ENCODE assay signal across 8 cellular contexts in genomic region chr1:226882187-226882586, GRCh38. TPM values are rescaled to one million over a fixed set of nuclear protein-coding genes. Genes with fewer than 3 reads are reported as not detected.
A peak's percentile ranks its signal among the peaks of the same experiment; 100 is the strongest.
DNase-seq lines count a peak whose midpoint lies in the region; ATAC-seq and TF ChIP-seq lines count a peak whose summit lies in the region.

No MANE protein-coding gene starts in this region.

- H3K9me3 Mint-ChIP-seq in activated CD4-positive, alpha-beta T cell treated with anti-CD3 and anti-CD28 coated beads, Interleukin-2, amount 10 ng/mL, durations not matched to agents 7 days and 5 days = no peaks in the 10 kb centered on the region

- WGBS in right lobe of liver (ENCODE audit: insufficient coverage, low coverage, low lambda C conversion rate, missing lambda C conversion rate) = 93% methylated on average over 2 of the region's 5 CpGs

- peak; percentile 41 for DNase-seq in activated CD4-positive, alpha-beta T cell treated with anti-CD3 and anti-CD28 coated beads, Interleukin-2, amount 10 ng/mL, durations not matched to agents 7 days and 5 days
- DNase-seq in right lobe of liver (no peak), dorsolateral prefrontal cortex (no peak), NCI-H2081 treated with DMSO at 0.1 percent for 48 hours (lab: John Stamatoyannopoulos, UW) (no peak), SW 1271 (lab: John Stamatoyannopoulos, UW) (no peak)

- H3K27me3 ChIP-seq in ACC112 (ENCODE audit: insufficient read depth, low read length) (no peaks in the 10 kb centered on the region), right lobe of liver (no peaks in the 10 kb centered on the region), dorsolateral prefrontal cortex (no peaks in the 10 kb centered on the region)

- H3K4me3 ChIP-seq in ACC112 (ENCODE audit: low read depth, low read length) (peak overlapping the region; percentile 70), right lobe of liver (peak overlapping the region; percentile 6 to 35 (median 23)), dorsolateral prefrontal cortex (peak overlapping the region in 9 of 59 donors; percentile 0 to 30 (median 10))

- H3K9me3 ChIP-seq in right lobe of liver = no peaks in the 10 kb centered on the region

- H3K79me2 ChIP-seq in ACC112 (ENCODE audit: control insufficient read depth, insufficient read depth, low read length, unreplicated experiment) = no peaks in the 10 kb centered on the region

- TF ChIP-seq POLR2A in right lobe of liver (IDR thresholded peaks at IDR 0.05) = no peak

- H3K27ac ChIP-seq in ACC112 (ENCODE audit: low read depth, low read length) (peak overlapping the region; percentile 48), right lobe of liver (peak overlapping the region; percentile 45 to 60 (median 57)), dorsolateral prefrontal cortex (peak overlapping the region in 4 of 59 donors; percentile 5 to 22 (median 8))

- peaks cover 4% of the 10 kb centered on the region for H3K36me3 Mint-ChIP-seq in activated CD4-positive, alpha-beta T cell treated with anti-CD3 and anti-CD28 coated beads, Interleukin-2, amount 10 ng/mL, durations not matched to agents 7 days and 5 days (ENCODE audit: low read depth)

- TF ChIP-seq CTCF in right lobe of liver (IDR thresholded peaks at IDR 0.05) (no peak), dorsolateral prefrontal cortex (IDR thresholded peaks at IDR 0.05 in 54 of 56, conservative IDR thresholded peaks at IDR 0.05 in 2 of 56; ENCODE audit: low read depth in 1 of 56, partially characterized antibody in 56 of 56) (no peak)

- POLR2A ChIA-PET in activated CD4-positive, alpha-beta T cell treated with anti-CD3 and anti-CD28 coated beads, Interleukin-2, amount 10 ng/mL, durations not matched to agents 7 days and 5 days (lab: Charles Lee) = interaction anchor here (0.6 kb wide), 1 partner anchor 229 kb away, joined by 3 read pairs; no protein-coding TSS in a partner anchor

- H2AFZ ChIP-seq in ACC112 (ENCODE audit: low read length, unreplicated experiment) = peak overlapping the region; percentile 62

- H3K4me1 Mint-ChIP-seq in activated CD4-positive, alpha-beta T cell treated with anti-CD3 and anti-CD28 coated beads, Interleukin-2, amount 10 ng/mL, durations not matched to agents 7 days and 5 days = peaks cover 60% of the 10 kb centered on the region

- no peaks in the 10 kb centered on the region for H3K36me3 ChIP-seq in ACC112 (ENCODE audit: insufficient read depth, low read length)
- H3K36me3 ChIP-seq in right lobe of liver = peaks cover 0 to 3% (median 1%) of the 10 kb centered on the region in 4 donors

- peak overlapping the region; percentile 91 for H3K27ac Mint-ChIP-seq in activated CD4-positive, alpha-beta T cell treated with anti-CD3 and anti-CD28 coated beads, Interleukin-2, amount 10 ng/mL, durations not matched to agents 7 days and 5 days

- H3K4me1 ChIP-seq in ACC112 (ENCODE audit: control insufficient read depth, insufficient read depth, low read length, unreplicated experiment) (peaks cover 18% of the 10 kb centered on the region), right lobe of liver (peaks cover 0 to 22% (median 8%) of the 10 kb centered on the region in 4 donors)

- no peaks in the 10 kb centered on the region for H3K27me3 Mint-ChIP-seq in activated CD4-positive, alpha-beta T cell treated with anti-CD3 and anti-CD28 coated beads, Interleukin-2, amount 10 ng/mL, durations not matched to agents 7 days and 5 days

- intact Hi-C loops in right lobe of liver (cut with DNase I) = no loop called here
- intact Hi-C loops in dorsolateral prefrontal cortex (cut with DNase I) = no loop called here

- CTCF ChIA-PET in activated CD4-positive, alpha-beta T cell treated with anti-CD3 and anti-CD28 coated beads, Interleukin-2, amount 10 ng/mL, durations not matched to agents 7 days and 5 days (lab: Charles Lee) = interaction anchor here (1.0 to 3.2 kb wide), 7 partner anchors 10 to 256 kb away, joined by 3 to 12 read pairs (median 4); partner anchors contain the start of gene PSEN2

- H3K4me3 Mint-ChIP-seq in activated CD4-positive, alpha-beta T cell treated with anti-CD3 and anti-CD28 coated beads, Interleukin-2, amount 10 ng/mL, durations not matched to agents 7 days and 5 days = peak overlapping the region; percentile 51

- ATAC-seq in GM21381 (IDR thresholded peaks at IDR 0.05; ENCODE audit: unreplicated experiment) (peak; percentile 1), right lobe of liver (peak in 2 of 4 donors; percentile 4 to 30), GM21367 (IDR thresholded peaks at IDR 0.05; ENCODE audit: unreplicated experiment) (no peak)

RNA-seq across cellular contexts. Expression of gene PSEN2, which starts 11.8 kb away (rescaled TPM):
- total RNA-seq in activated CD4-positive, alpha-beta T cell treated with anti-CD3 and anti-CD28 coated beads, Interleukin-2, amount 10 ng/mL, durations not matched to agents 7 days and 5 days = 1 to 10 TPM; 2.0 to 2.9 TPM
- total RNA-seq in right lobe of liver (10 to 100 TPM; 11.8 to 22.7 (median 15.7) TPM), dorsolateral prefrontal cortex (10 to 100 TPM; 10.2 to 38.9 (median 24.1) TPM)

RNA-seq across cellular contexts. Expression of gene COQ8A, which starts 57.9 kb away (rescaled TPM):
- total RNA-seq in activated CD4-positive, alpha-beta T cell treated with anti-CD3 and anti-CD28 coated beads, Interleukin-2, amount 10 ng/mL, durations not matched to agents 7 days and 5 days = 10 to 100 TPM; 22.6 to 25.5 TPM
- 10 to 100 TPM; 51.6 to 78.1 (median 69.6) TPM for total RNA-seq in right lobe of liver
- total RNA-seq in dorsolateral prefrontal cortex = 10 to 100 TPM; 27.2 to 59.8 (median 44.7) TPM
